Comparison of ENCODE assay signal across 10 cellular contexts in genomic region chr11:76293189-76293631, GRCh38.
A peak's percentile ranks its signal among the peaks of the same experiment; 100 is the strongest.
DNase-seq lines count a peak whose midpoint lies in the region; ATAC-seq and TF ChIP-seq lines count a peak whose summit lies in the region.
"Had no signal": no experiment of that assay in that cellular context is flagged by ENCODE, and none has a peak within 500 bp of the region (broad histone marks: within the 10 kb centered on the region; RNA-seq: fewer than 3 reads in every experiment).

No MANE protein-coding gene starts in this region.

- intact Hi-C loops in adrenal gland (cut with DNase I), result no loop called here

- CTCF ChIA-PET in RWPE1 (lab: Yijun Ruan, JAX), result interaction anchor here (0.7 to 1.6 kb wide), 2 partner anchors 13 to 85 kb away, joined by 6 to 9 read pairs; no protein-coding TSS in a partner anchor

- H3K4me1 Mint-ChIP-seq in activated naive CD8-positive, alpha-beta T cell treated with anti-CD3 and anti-CD28 coated beads, Interleukin-2, amount 50 U/mL, for 24 hours, result peaks cover 20% of the 10 kb centered on the region

- POLR2A ChIA-PET in RWPE1 (lab: Yijun Ruan, JAX; ENCODE audit: low non-redundant PET), result no interaction called here

- H3K27ac Mint-ChIP-seq in activated naive CD8-positive, alpha-beta T cell treated with anti-CD3 and anti-CD28 coated beads, Interleukin-2, amount 50 U/mL, for 24 hours, result no peak overlapping the region

- peak; percentile 55 for ATAC-seq in HG03045 (IDR thresholded peaks at IDR 0.05; ENCODE audit: unreplicated experiment)
- peak; percentile 80 for ATAC-seq in activated naive CD8-positive, alpha-beta T cell treated with anti-CD3 and anti-CD28 coated beads, Interleukin-2, amount 50 U/mL, for 24 hours

- H3K27me3 Mint-ChIP-seq in activated naive CD8-positive, alpha-beta T cell treated with anti-CD3 and anti-CD28 coated beads, Interleukin-2, amount 50 U/mL, for 24 hours, result no peaks in the 10 kb centered on the region

- H3K4me3 Mint-ChIP-seq in activated naive CD8-positive, alpha-beta T cell treated with anti-CD3 and anti-CD28 coated beads, Interleukin-2, amount 50 U/mL, for 24 hours, result no peak overlapping the region

- no peak for TF ChIP-seq POLR2A in adrenal gland (IDR thresholded peaks at IDR 0.05)

- TF ChIP-seq CTCF in GM10266 (IDR thresholded peaks at IDR 0.05; ENCODE audit: control insufficient read depth, insufficient read depth, low read depth, missing control alignments) (no peak), adrenal gland (IDR thresholded peaks at IDR 0.05) (no peak), RWPE1 (conservative IDR thresholded peaks at IDR 0.05; ENCODE audit: low read depth) (no peak)

- no peaks in the 10 kb centered on the region for H3K27me3 ChIP-seq in adrenal gland

- no peaks in the 10 kb centered on the region for H3K9me3 Mint-ChIP-seq in activated naive CD8-positive, alpha-beta T cell treated with anti-CD3 and anti-CD28 coated beads, Interleukin-2, amount 50 U/mL, for 24 hours

- no peaks in the 10 kb centered on the region for H3K36me3 Mint-ChIP-seq in activated naive CD8-positive, alpha-beta T cell treated with anti-CD3 and anti-CD28 coated beads, Interleukin-2, amount 50 U/mL, for 24 hours (ENCODE audit: low read depth)

- no peaks in the 10 kb centered on the region for H3K4me1 ChIP-seq in adrenal gland (replicated peaks in 1 of 2)

- 80 to 86% (median 83%) methylated on average over 11 of the region's 11 CpGs for WGBS in adrenal gland, 4 donors

- H3K27ac ChIP-seq in adrenal gland, result no peak overlapping the region
- H3K27ac ChIP-seq in RWPE1, result no peak overlapping the region

- no peak overlapping the region for H3K4me3 ChIP-seq in adrenal gland

- H3K9me3 ChIP-seq in adrenal gland (replicated peaks in 1 of 3), result no peaks in the 10 kb centered on the region

- H3K36me3 ChIP-seq in adrenal gland (replicated peaks in 1 of 2), result no peaks in the 10 kb centered on the region

- DNase-seq in GM10266 (ENCODE audit: extremely low spot score), result peak; percentile 35
- peak; percentile 67 for DNase-seq in GM19240 (ENCODE audit: insufficient read length, low spot score)
- peak; percentile 29 for DNase-seq in activated naive CD8-positive, alpha-beta T cell treated with anti-CD3 and anti-CD28 coated beads, Interleukin-2, amount 50 U/mL, for 24 hours
- no peak for DNase-seq in globus pallidus (ENCODE audit: low spot score)
- no peak for DNase-seq in NCI-H446 (lab: John Stamatoyannopoulos, UW)
- DNase-seq in adrenal gland, result no peak
- DNase-seq in RWPE1 (ENCODE audit: low spot score), result no peak
- DNase-seq: DMS53, NCI-H2107 had no signal

Comparison
In these comparisons a context has a peak if more than half of its experiments do, and no peak if none do; other contexts are left out.
1. DNase-seq: peak in GM10266 (single experiment), GM19240 (single experiment) and activated naive CD8-positive, alpha-beta T cell treated with anti-CD3 and anti-CD28 coated beads, Interleukin-2, amount 50 U/mL, for 24 hours (single experiment); none in globus pallidus (single experiment), NCI-H446 (0 of 2), adrenal gland (0 of 7) and RWPE1 (single experiment).